In the genomic region with DNA sequence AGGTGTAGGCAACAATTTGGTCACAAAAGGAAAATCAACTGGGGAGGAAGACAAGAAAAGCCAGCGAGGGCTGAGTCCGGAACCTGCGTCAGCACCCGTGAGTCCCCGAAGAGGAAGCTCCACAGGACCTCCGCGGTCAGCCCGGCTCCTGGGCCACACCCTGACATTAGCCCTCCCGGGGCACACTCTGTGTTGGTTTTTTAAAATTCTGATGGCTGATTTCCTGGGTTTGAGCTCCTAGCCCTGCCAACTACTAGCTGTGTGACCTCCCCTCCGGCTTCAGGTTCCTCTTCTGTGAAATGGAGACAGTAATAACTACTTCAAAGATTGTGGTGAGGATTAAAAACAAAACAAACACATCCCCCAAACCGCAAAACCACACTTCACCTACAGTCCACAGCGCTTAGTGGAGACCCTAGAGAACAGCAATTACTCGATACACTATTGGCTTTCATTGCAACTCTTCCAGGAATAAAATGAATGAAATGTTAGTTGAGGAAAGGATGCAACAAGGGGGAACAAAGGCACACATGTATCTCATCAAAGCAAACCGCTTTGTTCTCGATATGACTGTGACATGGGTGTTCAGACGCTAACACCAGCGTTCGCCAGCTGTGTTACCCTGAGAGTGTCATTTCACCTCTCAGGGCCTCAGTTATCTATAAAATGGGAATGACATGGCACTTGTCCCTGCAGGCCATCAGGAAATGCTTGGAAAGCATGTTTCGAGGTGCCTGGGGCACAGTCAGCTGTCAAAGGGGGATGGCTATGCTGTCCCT, we compare ENCODE assay signal across 8 cellular contexts. TPM values are rescaled to one million over a fixed set of nuclear protein-coding genes. Genes with fewer than 3 reads are reported as not detected.
DNase-seq lines count a peak whose midpoint lies in the region; ATAC-seq lines count a peak whose summit lies in the region.

No MANE protein-coding gene starts in this region.

- WGBS in aorta, 2 donors = 85 to 90% methylated on average over 19 of the region's 19 CpGs

- no peaks in the 10 kb centered on the region for H3K36me3 ChIP-seq in aorta (ENCODE audit: control insufficient read depth in 1 of 2, insufficient read depth in 2 of 2, low read length in 1 of 2)

- no peaks in the 10 kb centered on the region for H3K4me1 ChIP-seq in aorta (ENCODE audit: control insufficient read depth in 1 of 2, insufficient read depth in 2 of 2, low read length in 2 of 2)

- peaks cover 36 to 47% (median 39%) of the 10 kb centered on the region in 3 donors for H3K4me1 Mint-ChIP-seq in IgD-negative memory B cell
- peaks cover 65% of the 10 kb centered on the region for H3K4me1 Mint-ChIP-seq in activated CD4-positive, alpha-beta memory T cell treated with anti-CD3 and anti-CD28 coated beads, Interleukin-2, amount 10 ng/mL, durations not matched to agents 7 days and 5 days

- H3K27ac Mint-ChIP-seq in IgD-negative memory B cell = peak overlapping the region; percentile 94 to 98 (median 96)
- H3K27ac Mint-ChIP-seq in activated CD4-positive, alpha-beta memory T cell treated with anti-CD3 and anti-CD28 coated beads, Interleukin-2, amount 10 ng/mL, durations not matched to agents 7 days and 5 days = peak overlapping the region; percentile 99

- H3K9me3 ChIP-seq in aorta (ENCODE audit: control insufficient read depth, low read length) = no peaks in the 10 kb centered on the region

- H3K27me3 Mint-ChIP-seq in IgD-negative memory B cell = no peaks in the 10 kb centered on the region
- H3K27me3 Mint-ChIP-seq in activated CD4-positive, alpha-beta memory T cell treated with anti-CD3 and anti-CD28 coated beads, Interleukin-2, amount 10 ng/mL, durations not matched to agents 7 days and 5 days = peaks cover 15% of the 10 kb centered on the region

- H3K4me3 ChIP-seq in GM08714 (ENCODE audit: low read length) (peak overlapping the region; percentile 45; the same call in 1 of the 2 replicates), aorta (ENCODE audit: low read length in 2 of 2) (no peak overlapping the region)

- POLR2A ChIA-PET in activated CD4-positive, alpha-beta memory T cell treated with anti-CD3 and anti-CD28 coated beads, Interleukin-2, amount 10 ng/mL, durations not matched to agents 7 days and 5 days (lab: Charles Lee) = interaction anchor here (0.7 to 10.2 kb wide), 24 partner anchors 10 to 1546 kb away, joined by 3 to 121 read pairs (median 5); a partner anchor contains a TSS

- CTCF ChIA-PET in activated CD4-positive, alpha-beta memory T cell treated with anti-CD3 and anti-CD28 coated beads, Interleukin-2, amount 10 ng/mL, durations not matched to agents 7 days and 5 days (lab: Charles Lee) = interaction anchor here (0.7 to 6.4 kb wide), 17 partner anchors 10 to 688 kb away, joined by 3 to 65 read pairs (median 6); a partner anchor contains a TSS

- H3K27ac ChIP-seq in aorta (ENCODE audit: low read depth in 1 of 2, low read length in 2 of 2) = no peak overlapping the region

- no peaks in the 10 kb centered on the region for H3K9me3 Mint-ChIP-seq in IgD-negative memory B cell
- H3K9me3 Mint-ChIP-seq in activated CD4-positive, alpha-beta memory T cell treated with anti-CD3 and anti-CD28 coated beads, Interleukin-2, amount 10 ng/mL, durations not matched to agents 7 days and 5 days = peaks cover 2% of the 10 kb centered on the region

- DNase-seq in activated CD4-positive, alpha-beta memory T cell treated with anti-CD3 and anti-CD28 coated beads, Interleukin-2, amount 10 ng/mL, durations not matched to agents 7 days and 5 days = peak; percentile 87
- peak; percentile 61 to 64 for DNase-seq in left colon
- peak; percentile 77 to 78 for DNase-seq in aorta
- DNase-seq in GM03348 (ENCODE audit: low spot score) = no peak
- no peak for DNase-seq in AG08396 (ENCODE audit: low spot score)

- intact Hi-C loops in left colon (cut with DNase I, micrococcal nuclease) = no loop called here
- intact Hi-C loops in aorta (cut with DNase I) = no loop called here

- peak; percentile 64 for ATAC-seq in GM21447 (IDR thresholded peaks at IDR 0.05; ENCODE audit: unreplicated experiment)
- ATAC-seq in left colon = no peak
- ATAC-seq in aorta (ENCODE audit: low FRiP score) = peak; percentile 24

- no peaks in the 10 kb centered on the region for H3K27me3 ChIP-seq in aorta (ENCODE audit: control insufficient read depth in 1 of 2, insufficient read depth in 2 of 2, low read length in 1 of 2)

- peak overlapping the region; percentile 86 to 97 (median 92) for H3K4me3 Mint-ChIP-seq in IgD-negative memory B cell
- peak overlapping the region; percentile 88 for H3K4me3 Mint-ChIP-seq in activated CD4-positive, alpha-beta memory T cell treated with anti-CD3 and anti-CD28 coated beads, Interleukin-2, amount 10 ng/mL, durations not matched to agents 7 days and 5 days

- no peaks in the 10 kb centered on the region for H3K36me3 Mint-ChIP-seq in IgD-negative memory B cell
- peaks cover 49% of the 10 kb centered on the region for H3K36me3 Mint-ChIP-seq in activated CD4-positive, alpha-beta memory T cell treated with anti-CD3 and anti-CD28 coated beads, Interleukin-2, amount 10 ng/mL, durations not matched to agents 7 days and 5 days (ENCODE audit: low read depth)

RNA-seq across cellular contexts. Expression of a gene that starts 1.0 kb away (rescaled TPM):
- 29.6 TPM for polyA plus RNA-seq in IgD-negative memory B cell
- 10 to 100 TPM; 51.9 to 57.7 TPM for total RNA-seq in activated CD4-positive, alpha-beta memory T cell treated with anti-CD3 and anti-CD28 coated beads, Interleukin-2, amount 10 ng/mL, durations not matched to agents 7 days and 5 days
- 1 to 10 TPM; 4.0 to 6.8 TPM for total RNA-seq in left colon
- 1 to 10 TPM in 1 of 2 donors, under 1 TPM in 1; 0.88 to 1.6 TPM for total RNA-seq in aorta
- under 1 TPM; 0.20 to 0.50 TPM for polyA plus RNA-seq in aorta

RNA-seq across cellular contexts. Expression of a gene that starts 58.3 kb away (rescaled TPM):
- polyA plus RNA-seq in IgD-negative memory B cell (not detected), aorta (10 to 100 TPM in 1 of 2 donors, under 1 TPM in 1; 0.69 to 49.2 TPM)
- total RNA-seq in activated CD4-positive, alpha-beta memory T cell treated with anti-CD3 and anti-CD28 coated beads, Interleukin-2, amount 10 ng/mL, durations not matched to agents 7 days and 5 days = not detected
- total RNA-seq in left colon (100 to 1,000 TPM; 214 to 328 TPM), aorta (under 1 TPM; 0.21 to 0.39 TPM)

Comparison
In these comparisons a context has a peak if more than half of its experiments do, and no peak if none do; other contexts are left out.
1. DNase-seq: peak in activated CD4-positive, alpha-beta memory T cell treated with anti-CD3 and anti-CD28 coated beads, Interleukin-2, amount 10 ng/mL, durations not matched to agents 7 days and 5 days (single experiment), left colon (2 of 2) and aorta (2 of 2); none in GM03348 (single experiment) and AG08396 (single experiment).
2. RNA of a gene that starts 1.0 kb away (total RNA-seq): 51.9 to 57.7 TPM in activated CD4-positive, alpha-beta memory T cell treated with anti-CD3 and anti-CD28 coated beads, Interleukin-2, amount 10 ng/mL, durations not matched to agents 7 days and 5 days; 4.0 to 6.8 TPM in left colon and 0.88 to 1.6 TPM in aorta; every median in the first group is over 4 times any median in the second.
3. RNA of a gene that starts 58.3 kb away (total RNA-seq): 214 to 328 TPM in left colon; 0.21 to 0.39 TPM in aorta and not detected in activated CD4-positive, alpha-beta memory T cell treated with anti-CD3 and anti-CD28 coated beads, Interleukin-2, amount 10 ng/mL, durations not matched to agents 7 days and 5 days; every median in the first group is over 100 times any median in the second.